Comparison of ENCODE assay signal across 8 cellular contexts in the genomic region with DNA sequence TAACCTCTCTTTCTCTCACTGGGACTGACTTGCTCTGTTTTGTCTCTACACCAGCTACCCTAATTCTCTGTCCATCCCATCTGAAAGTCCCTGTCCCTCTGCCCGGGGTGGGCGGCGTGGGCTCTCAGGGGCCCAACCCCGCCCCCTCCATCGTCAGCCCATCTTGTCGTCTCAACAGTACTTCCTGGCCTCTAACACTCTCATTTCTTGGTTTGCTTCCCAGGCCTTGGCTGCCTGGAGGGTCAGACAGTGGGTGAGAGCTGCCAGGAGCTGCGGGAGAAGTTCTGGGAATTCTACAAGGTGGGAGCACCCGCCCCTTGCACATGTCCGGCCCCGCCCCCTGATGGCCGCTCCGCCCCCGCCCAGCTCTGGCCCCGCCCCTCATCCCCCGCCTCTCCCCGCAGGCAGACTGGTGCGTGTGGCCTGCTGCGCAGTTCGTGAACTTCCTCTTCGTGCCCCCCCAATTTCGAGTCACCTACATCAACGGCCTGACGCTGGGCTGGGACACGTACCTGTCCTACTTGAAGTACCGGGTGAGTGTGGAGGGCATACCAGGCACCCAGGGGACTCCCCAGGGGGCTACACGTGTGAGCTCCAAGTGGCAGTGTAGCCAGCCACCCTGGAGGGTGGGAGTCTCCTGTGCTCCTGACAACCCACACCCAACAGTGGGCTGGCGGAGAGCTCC. TPM values are rescaled to one million over a fixed set of nuclear protein-coding genes. Genes with fewer than 3 reads are reported as not detected.
DNase-seq lines count a peak whose midpoint lies in the region; ATAC-seq and TF ChIP-seq lines count a peak whose summit lies in the region.

No MANE protein-coding gene starts in this region.

- no peak for ATAC-seq in HG03342 (IDR thresholded peaks at IDR 0.05; ENCODE audit: unreplicated experiment)

- TF ChIP-seq CTCF in fibroblast of the aortic adventitia (IDR thresholded peaks at IDR 0.05; ENCODE audit: insufficient read depth, low read length), result no peak

- DNase-seq in activated CD4-positive, alpha-beta T cell treated with anti-CD3 and anti-CD28 coated beads for 48 hours, result peak; percentile 32
- DNase-seq in activated CD4-positive, alpha-beta T cell treated with anti-CD3 and anti-CD28 coated beads for 1 hour, result no peak
- peak; percentile 18 for DNase-seq in activated CD4-positive, alpha-beta T cell treated with anti-CD3 and anti-CD28 coated beads, Interleukin-2, amount 50 U/mL, for 1 hour
- peak; percentile 82 for DNase-seq in fibroblast of the aortic adventitia (ENCODE audit: low read depth)
- peak; percentile 46 for DNase-seq in stimulated activated CD4-positive, alpha-beta T cell treated with anti-CD3 and anti-CD28 coated beads, Interleukin-15, amount 100 ng/mL, for 24 hours
- no peak for DNase-seq in AG08396 (ENCODE audit: low spot score)
- no peak for DNase-seq in NCI-H345 treated with DMSO at 0.1 percent for 48 hours (lab: John Stamatoyannopoulos, UW; ENCODE audit: unreplicated experiment)

- peak overlapping the region; percentile 89 for H3K4me3 ChIP-seq in fibroblast of the aortic adventitia (ENCODE audit: low read depth, low read length)

RNA-seq across cellular contexts. Expression of a gene that starts 1.7 kb away (rescaled TPM):
- 4.4 and 11.7 TPM in 2 replicates for total RNA-seq in fibroblast of the aortic adventitia (ENCODE audit: low replicate concordance)

RNA-seq across cellular contexts. Expression of a gene that starts 9.1 kb away (rescaled TPM):
- total RNA-seq in fibroblast of the aortic adventitia (ENCODE audit: low replicate concordance), result 2.8 TPM in 1 of 2 replicates, not detected in the other

RNA-seq across cellular contexts. Expression of a gene that starts 21.1 kb away (rescaled TPM):
- 0.90 and 23.1 TPM in 2 replicates for total RNA-seq in fibroblast of the aortic adventitia (ENCODE audit: low replicate concordance)

RNA-seq across cellular contexts. Expression of a gene that starts 31.5 kb away (rescaled TPM):
- total RNA-seq in fibroblast of the aortic adventitia (ENCODE audit: low replicate concordance), result not detected in 2 replicates

RNA-seq across cellular contexts. Expression of a gene that starts 41.7 kb away (rescaled TPM):
- 36.7 and 41.3 TPM in 2 replicates for total RNA-seq in fibroblast of the aortic adventitia (ENCODE audit: low replicate concordance)

Comparison
In these comparisons a context has a peak if more than half of its experiments do, and no peak if none do; other contexts are left out.
1. DNase-seq: peak in activated CD4-positive, alpha-beta T cell treated with anti-CD3 and anti-CD28 coated beads for 48 hours (single experiment), activated CD4-positive, alpha-beta T cell treated with anti-CD3 and anti-CD28 coated beads, Interleukin-2, amount 50 U/mL, for 1 hour (single experiment), fibroblast of the aortic adventitia (single experiment) and stimulated activated CD4-positive, alpha-beta T cell treated with anti-CD3 and anti-CD28 coated beads, Interleukin-15, amount 100 ng/mL, for 24 hours (single experiment); none in activated CD4-positive, alpha-beta T cell treated with anti-CD3 and anti-CD28 coated beads for 1 hour (single experiment), AG08396 (single experiment) and NCI-H345 treated with DMSO at 0.1 percent for 48 hours (single experiment).